8 cellular contexts compared by ENCODE assay signal in genomic region chrX:11665144-11666040, GRCh38. TPM values are rescaled to one million over a fixed set of nuclear protein-coding genes. Genes with fewer than 3 reads are reported as not detected.
DNase-seq lines count a peak whose midpoint lies in the region; ATAC-seq lines count a peak whose summit lies in the region.

TSS of gene ARHGAP6 (minus strand) at chrX:11665920. CDS start at chrX:11664828, 1,092 bp downstream.

- H3K36me3 Mint-ChIP-seq in naive thymus-derived CD8-positive, alpha-beta T cell: no peaks in the 10 kb centered on the region

- H3K9me3 Mint-ChIP-seq in naive thymus-derived CD8-positive, alpha-beta T cell: peaks cover 0 to 7% (median 0%) of the 10 kb centered on the region in 9 donors

- H3K27ac Mint-ChIP-seq in naive thymus-derived CD8-positive, alpha-beta T cell: no peak within 1 kb of the TSS

- peak; percentile 68 for DNase-seq in ELR (ENCODE audit: low read depth)
- DNase-seq in NCI-H226: peak; percentile 28
- DNase-seq in naive thymus-derived CD8-positive, alpha-beta T cell: no peak
- DNase-seq in HuH-7.5 (ENCODE audit: low spot score): no peak
- DNase-seq in mesenteric fat pad (ENCODE audit: low spot score): no peak
- DNase-seq in NCI-H187 treated with DMSO at 0.1 percent for 48 hours (lab: John Stamatoyannopoulos, UW): no peak

- ATAC-seq in esophagus mucosa (peak; percentile 36), HG03095 (IDR thresholded peaks at IDR 0.05; ENCODE audit: unreplicated experiment) (no peak)
- ATAC-seq in naive thymus-derived CD8-positive, alpha-beta T cell: no peak

- POLR2A ChIA-PET in naive thymus-derived CD8-positive, alpha-beta T cell (lab: Charles Lee): no interaction called here

- peaks cover 6 to 54% (median 33%) of the 10 kb centered on the region in 5 donors for H3K27me3 Mint-ChIP-seq in naive thymus-derived CD8-positive, alpha-beta T cell

- peak within 1 kb of the TSS in 7 of 10 donors; percentile 21 to 79 (median 43) for H3K4me3 Mint-ChIP-seq in naive thymus-derived CD8-positive, alpha-beta T cell

- peaks cover 2 to 16% (median 6%) of the 10 kb centered on the region in 4 donors for H3K4me1 Mint-ChIP-seq in naive thymus-derived CD8-positive, alpha-beta T cell

RNA-seq across cellular contexts. Expression of gene ARHGAP6, which starts in this region (rescaled TPM):
- total RNA-seq in esophagus mucosa (0.56 TPM), mesenteric fat pad (9.5 TPM)
- under 1 TPM in 1 of 2 experiments, not detected in 1; 0.22 TPM for total RNA-seq in naive thymus-derived CD8-positive, alpha-beta T cell
- not detected for polyA plus RNA-seq in naive thymus-derived CD8-positive, alpha-beta T cell

Comparison
In these comparisons a context has a peak if more than half of its experiments do, and no peak if none do; other contexts are left out.
1. Peak in ATAC-seq in esophagus mucosa; RNA of the gene not detected or under 1 TPM.
2. DNase-seq: peak in ELR (single experiment) and NCI-H226 (single experiment); none in naive thymus-derived CD8-positive, alpha-beta T cell (0 of 10), HuH-7.5 (single experiment), mesenteric fat pad (single experiment) and NCI-H187 treated with DMSO at 0.1 percent for 48 hours (single experiment).